In the genomic region with DNA sequence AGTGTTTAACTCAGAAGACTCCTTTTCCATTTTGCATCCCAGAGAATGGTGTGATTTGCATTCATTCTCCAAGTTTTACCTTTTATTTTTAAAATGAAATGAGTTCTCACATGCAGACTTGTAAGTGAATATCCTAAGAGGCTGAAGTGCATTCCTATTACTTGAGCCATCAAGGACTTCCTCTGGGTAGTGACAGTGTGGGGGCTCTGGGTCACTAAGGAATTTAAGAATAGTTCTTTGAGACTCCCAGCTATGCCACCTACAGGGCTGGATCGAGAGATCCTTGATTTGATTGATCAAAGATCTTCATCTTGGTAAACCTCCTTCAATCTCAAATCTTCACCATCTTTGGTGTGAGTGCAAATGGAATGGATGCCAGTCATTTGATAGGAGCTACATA, we compare ENCODE assay signal across 30 cellular contexts. TPM values are rescaled to one million over a fixed set of nuclear protein-coding genes. Genes with fewer than 3 reads are reported as not detected.
DNase-seq lines count a peak whose midpoint lies in the region; ATAC-seq and TF ChIP-seq lines count a peak whose summit lies in the region.
"Had no signal": no experiment of that assay in that cellular context is flagged by ENCODE, and none has a peak within 500 bp of the region (broad histone marks: within the 10 kb centered on the region; RNA-seq: fewer than 3 reads in every experiment).

No MANE protein-coding gene starts in this region.

- no peak for TF ChIP-seq CTCF in DOHH2 (IDR thresholded peaks at IDR 0.05; ENCODE audit: low read depth, low read length, poor library complexity, severe bottlenecking)
- TF ChIP-seq CTCF in WTC11 (IDR thresholded peaks at IDR 0.05) = no peak

- no peak overlapping the region for H3K4me3 ChIP-seq in DOHH2 (ENCODE audit: low read length)
- H3K4me3 ChIP-seq: BLaER1 treated with 17β-estradiol and CSF1 and Interleukin-3, amounts not matched to agents 10 nM and 100 nM; GM12878; PC-9; SJSA1 had no signal

- H3K27me3 Mint-ChIP-seq in WTC11 (ENCODE audit: low read depth) = no peaks in the 10 kb centered on the region
- H3K27me3 Mint-ChIP-seq: T-cell had no signal

- peaks cover 19% of the 10 kb centered on the region for H3K9me3 Mint-ChIP-seq in WTC11
- H3K9me3 Mint-ChIP-seq: CD4-positive, alpha-beta T cell; T-cell had no signal

- DNase-seq in HT1080 (ENCODE audit: low read depth) (peak; percentile 33), WTC11 (ENCODE audit: low spot score) (no peak), iPS-NIHi7 (ENCODE audit: extremely low spot score) (peak; percentile 28), T-helper 2 cell (no peak), D341Med (ENCODE audit: low spot score) (no peak)
- DNase-seq: CD4-positive, alpha-beta T cell; DMS53; EL; GDM1; HCEC 1CT; Karpas-422; NCI-H1105; NCI-H1436 treated with DMSO at 0.1 percent for 48 hours; NCI-H187 treated with DMSO at 0.1 percent for 48 hours; NCI-H446; NCI-H524 treated with DMSO at 0.1 percent for 48 hours; NCI-H774; NK-92 treated with Interleukin-12 subunit alpha and Interleukin-12 subunit beta, amount 100 ng/mL, for 24 hours; PC-9; Right ventricle myocardium superior; T-cell had no signal

- H3K4me1 ChIP-seq in DOHH2 (ENCODE audit: control insufficient read depth, low read length) = peaks cover 27% of the 10 kb centered on the region
- H3K4me1 ChIP-seq: SJSA1 had no signal

- no peak overlapping the region for H3K27ac ChIP-seq in DOHH2 (ENCODE audit: low read depth, low read length)
- H3K27ac ChIP-seq: BLaER1 treated with 17β-estradiol and CSF1 and Interleukin-3, amounts not matched to agents 10 nM and 100 nM; PC-9; SJSA1 had no signal

- peaks cover 30% of the 10 kb centered on the region for H3K4me1 Mint-ChIP-seq in WTC11
- H3K4me1 Mint-ChIP-seq: T-cell had no signal

- no peaks in the 10 kb centered on the region for H4K20me1 ChIP-seq in DOHH2 (ENCODE audit: control insufficient read depth, insufficient read depth, low read depth, low read length)
- H4K20me1 ChIP-seq: BLaER1 treated with 17β-estradiol and CSF1 and Interleukin-3, amounts not matched to agents 10 nM and 100 nM had no signal

- peak; percentile 62 for ATAC-seq in WTC11
- ATAC-seq in GM21717 (IDR thresholded peaks at IDR 0.05; ENCODE audit: unreplicated experiment) = no peak
- no peak for ATAC-seq in GM19467 (IDR thresholded peaks at IDR 0.05; ENCODE audit: unreplicated experiment)
- ATAC-seq: GM12878, HepG2, T-cell had no signal

- H3K36me3 Mint-ChIP-seq in WTC11 = peaks cover 12% of the 10 kb centered on the region
- H3K36me3 Mint-ChIP-seq: T-cell had no signal

- H3K27ac Mint-ChIP-seq in WTC11 = no peak overlapping the region
- H3K27ac Mint-ChIP-seq: CD4-positive, alpha-beta T cell; T-cell had no signal

- H3F3A ChIP-seq in DOHH2 (ENCODE audit: control insufficient read depth, insufficient read depth) = no peaks in the 10 kb centered on the region

- H3K36me3 ChIP-seq in DOHH2 (ENCODE audit: control insufficient read depth, low read length) = no peaks in the 10 kb centered on the region
- H3K36me3 ChIP-seq: BLaER1 treated with 17β-estradiol and CSF1 and Interleukin-3, amounts not matched to agents 10 nM and 100 nM; SJSA1 had no signal

- H3K79me2 ChIP-seq in DOHH2 (ENCODE audit: control insufficient read depth, low read length) = no peaks in the 10 kb centered on the region

- no peak overlapping the region for H3K4me3 Mint-ChIP-seq in WTC11
- H3K4me3 Mint-ChIP-seq: CD4-positive, alpha-beta T cell; T-cell had no signal

- peaks cover 7% of the 10 kb centered on the region; the same call in 1 of the 2 replicates for H3K9me3 ChIP-seq in DOHH2 (ENCODE audit: control insufficient read depth, insufficient read depth, low read length)
- H3K9me3 ChIP-seq: BLaER1 treated with 17β-estradiol and CSF1 and Interleukin-3, amounts not matched to agents 10 nM and 100 nM; SJSA1 had no signal

- POLR2A ChIA-PET in WTC11 (lab: Charles Lee) = no interaction called here

- no peaks in the 10 kb centered on the region for H3K27me3 ChIP-seq in DOHH2 (ENCODE audit: control insufficient read depth, low read length)
- H3K27me3 ChIP-seq: BLaER1 treated with 17β-estradiol and CSF1 and Interleukin-3, amounts not matched to agents 10 nM and 100 nM had no signal

- H3K9me2 ChIP-seq in DOHH2 (replicated peaks; ENCODE audit: control insufficient read depth, low read length) = no peaks in the 10 kb centered on the region

- H3K4me2 ChIP-seq in DOHH2 (ENCODE audit: low read length) = peak overlapping the region; percentile 41
- H3K4me2 ChIP-seq: PC-9 had no signal

- CTCF ChIA-PET in WTC11 (lab: Charles Lee) = interaction anchor here (0.7 kb wide), 1 partner anchor 38 kb away, joined by 3 read pairs; no protein-coding TSS in a partner anchor

TF ChIP-seq in WTC11, 78 proteins besides CTCF, POLR2A, EP300 and RAD21:
- TF ChIP-seq, protein P1, sequence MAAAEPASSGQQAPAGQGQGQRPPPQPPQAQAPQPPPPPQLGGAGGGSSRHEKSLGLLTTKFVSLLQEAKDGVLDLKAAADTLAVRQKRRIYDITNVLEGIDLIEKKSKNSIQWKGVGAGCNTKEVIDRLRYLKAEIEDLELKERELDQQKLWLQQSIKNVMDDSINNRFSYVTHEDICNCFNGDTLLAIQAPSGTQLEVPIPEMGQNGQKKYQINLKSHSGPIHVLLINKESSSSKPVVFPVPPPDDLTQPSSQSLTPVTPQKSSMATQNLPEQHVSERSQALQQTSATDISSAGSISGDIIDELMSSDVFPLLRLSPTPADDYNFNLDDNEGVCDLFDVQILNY (CRISPR knock-in tag; IDR thresholded peaks at IDR 0.05) = no peak
- TF ChIP-seq, protein P2, sequence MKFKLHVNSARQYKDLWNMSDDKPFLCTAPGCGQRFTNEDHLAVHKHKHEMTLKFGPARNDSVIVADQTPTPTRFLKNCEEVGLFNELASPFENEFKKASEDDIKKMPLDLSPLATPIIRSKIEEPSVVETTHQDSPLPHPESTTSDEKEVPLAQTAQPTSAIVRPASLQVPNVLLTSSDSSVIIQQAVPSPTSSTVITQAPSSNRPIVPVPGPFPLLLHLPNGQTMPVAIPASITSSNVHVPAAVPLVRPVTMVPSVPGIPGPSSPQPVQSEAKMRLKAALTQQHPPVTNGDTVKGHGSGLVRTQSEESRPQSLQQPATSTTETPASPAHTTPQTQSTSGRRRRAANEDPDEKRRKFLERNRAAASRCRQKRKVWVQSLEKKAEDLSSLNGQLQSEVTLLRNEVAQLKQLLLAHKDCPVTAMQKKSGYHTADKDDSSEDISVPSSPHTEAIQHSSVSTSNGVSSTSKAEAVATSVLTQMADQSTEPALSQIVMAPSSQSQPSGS (CRISPR knock-in tag; IDR thresholded peaks at IDR 0.05; ENCODE audit: borderline replicate concordance, low read depth) = no peak
- no peak for TF ChIP-seq EMX1 (CRISPR knock-in tag; IDR thresholded peaks at IDR 0.05)
- TF ChIP-seq ESRRA (CRISPR knock-in tag; IDR thresholded peaks at IDR 0.05; ENCODE audit: borderline replicate concordance) = no peak
- TF ChIP-seq ETV6 (CRISPR knock-in tag; IDR thresholded peaks at IDR 0.05) = no peak
- TF ChIP-seq JAZF1 (CRISPR knock-in tag; IDR thresholded peaks at IDR 0.05) = no peak

RNA-seq across cellular contexts. Expression of a gene that starts 36.3 kb away (rescaled TPM):
- total RNA-seq in HT1080 (2014; rRNA removed; shearing (Covaris generic)) = not detected in 2 replicates
- polyA plus RNA-seq in HT1080 (2015; cell fraction: cytosol; rRNA removed) = not detected in 2 replicates
- polyA plus RNA-seq in HT1080 (2015; cell fraction: nucleus; rRNA removed) = not detected in 2 replicates
- not detected in 3 replicates for total RNA-seq in WTC11 (2021)
- total RNA-seq: CD4-positive, alpha-beta T cell; GM12878; HepG2; PC-9; Right ventricle myocardium superior; RPMI7951; SJSA1; T-cell had no signal
- polyA plus RNA-seq: AG04450, HepG2 had no signal

Comparison
In these comparisons a context has a peak if more than half of its experiments do, and no peak if none do; other contexts are left out.
1. DNase-seq: peak in HT1080 (single experiment) and iPS-NIHi7 (single experiment); none in WTC11 (single experiment), T-helper 2 cell (0 of 5) and D341Med (single experiment).